ENCODE assay signal across 8 cellular contexts in genomic region chr17:63827002-63827800, GRCh38. TPM values are rescaled to one million over a fixed set of nuclear protein-coding genes. Genes with fewer than 3 reads are reported as not detected.
DNase-seq lines count a peak whose midpoint lies in the region; ATAC-seq and TF ChIP-seq lines count a peak whose summit lies in the region.

FTSJ3 (minus strand) TSS chr17:63827663; CDS start chr17:63826902, 761 bp downstream.
PSMC5 (plus strand) TSS chr17:63827431; CDS start chr17:63827491, 60 bp downstream.

- H3K27me3 Mint-ChIP-seq in activated T-helper 17 cell treated with anti-CD3 and anti-CD28 coated beads, Interleukin-2, amount 50 U/mL, for 72 hours, result no peaks in the 10 kb centered on the region
- H3K27me3 Mint-ChIP-seq in natural killer cell (ENCODE audit: low read depth in 2 of 2), result no peaks in the 10 kb centered on the region

- H3K36me3 Mint-ChIP-seq in activated T-helper 17 cell treated with anti-CD3 and anti-CD28 coated beads, Interleukin-2, amount 50 U/mL, for 72 hours (ENCODE audit: low read depth), result peaks cover 100% of the 10 kb centered on the region
- H3K36me3 Mint-ChIP-seq in natural killer cell, result peaks cover 9% of the 10 kb centered on the region

- peak within 1 kb of the TSS; percentile 91 for H3K4me3 Mint-ChIP-seq in activated T-helper 17 cell treated with anti-CD3 and anti-CD28 coated beads, Interleukin-2, amount 50 U/mL, for 72 hours
- peak within 1 kb of the TSS; percentile 99 for H3K4me3 Mint-ChIP-seq in natural killer cell

- peak within 1 kb of the TSS; percentile 98 for H3K27ac Mint-ChIP-seq in activated T-helper 17 cell treated with anti-CD3 and anti-CD28 coated beads, Interleukin-2, amount 50 U/mL, for 72 hours
- peak within 1 kb of the TSS; percentile 96 to 99 for H3K27ac Mint-ChIP-seq in natural killer cell

- H3K9me3 Mint-ChIP-seq in activated T-helper 17 cell treated with anti-CD3 and anti-CD28 coated beads, Interleukin-2, amount 50 U/mL, for 72 hours, result no peaks in the 10 kb centered on the region
- no peaks in the 10 kb centered on the region for H3K9me3 Mint-ChIP-seq in natural killer cell

- intact Hi-C loops in natural killer cell (cut with micrococcal nuclease), result loop anchor here (1.0 to 2.0 kb wide), 3 partner anchors 16 to 128 kb away; partner anchors contain the start of gene CCDC47

- DNase-seq in ELF-1 (ENCODE audit: low read depth, low spot score), result peak; percentile 95
- DNase-seq in GOT3 (lab: John Stamatoyannopoulos, UW), result peak; percentile 76
- DNase-seq in RPMI8226, result peak; percentile 95
- DNase-seq in fibroblast of peridontal ligament (ENCODE audit: extremely low read depth), result peak; percentile 95
- peak; percentile 89 for DNase-seq in natural killer cell
- peak; percentile 97 for DNase-seq in stimulated activated naive CD4-positive, alpha-beta T cell treated with Interleukin-2 at 50 U/mL for 16 hours (lab: John Stamatoyannopoulos, UW)

- peak; percentile 45; the same call in 1 of the 2 replicates for TF ChIP-seq CTCF in LNCAP (IDR thresholded peaks at IDR 0.05)
- TF ChIP-seq CTCF in natural killer cell (IDR thresholded peaks at IDR 0.05), result peak; percentile 47

- peak; percentile 96 for ATAC-seq in activated T-helper 17 cell treated with anti-CD3 and anti-CD28 coated beads, Interleukin-2, amount 50 U/mL, for 72 hours (replicated peaks)
- peak; percentile 89 to 97 (median 93) for ATAC-seq in natural killer cell

- H3K4me1 Mint-ChIP-seq in activated T-helper 17 cell treated with anti-CD3 and anti-CD28 coated beads, Interleukin-2, amount 50 U/mL, for 72 hours, result peaks cover 45% of the 10 kb centered on the region
- H3K4me1 Mint-ChIP-seq in natural killer cell, result peaks cover 30 to 55% of the 10 kb centered on the region in 2 donors

RNA-seq across cellular contexts. Expression of gene FTSJ3, which starts in this region (rescaled TPM):
- total RNA-seq in activated T-helper 17 cell treated with anti-CD3 and anti-CD28 coated beads, Interleukin-2, amount 50 U/mL, for 72 hours, result 10 to 100 TPM; 36.3 to 74.1 TPM
- 10 to 100 TPM; 35.2 to 53.5 (median 51.6) TPM for total RNA-seq in natural killer cell

RNA-seq across cellular contexts. Expression of gene PSMC5, which starts in this region (rescaled TPM):
- 100 to 1,000 TPM; 102 to 172 TPM for total RNA-seq in activated T-helper 17 cell treated with anti-CD3 and anti-CD28 coated beads, Interleukin-2, amount 50 U/mL, for 72 hours
- total RNA-seq in natural killer cell, result 100 to 1,000 TPM in 2 of 3 donors, 10 to 100 TPM in 1; 91.3 to 114 (median 100) TPM

Comparison
In these comparisons a context has a peak if more than half of its experiments do, and no peak if none do; other contexts are left out.
1. Peak in every context shown above with its lines: DNase-seq and ATAC-seq.